ENCODE assay signal across 1 cellular context in genomic region chr17:78345791-78346494, GRCh38.
TF ChIP-seq lines count a peak whose summit lies in the region.

No MANE protein-coding gene starts in this region.

TF ChIP-seq in GM23338, 12 proteins besides CTCF, POLR2A, EP300 and RAD21 (continued from another document):
- no peak for TF ChIP-seq ZNF462 (CRISPR knock-in tag; IDR thresholded peaks at IDR 0.05)
- no peak for TF ChIP-seq ZNF114 (CRISPR knock-in tag; IDR thresholded peaks at IDR 0.05)
- no peak for TF ChIP-seq ZNF331 (CRISPR knock-in tag; IDR thresholded peaks at IDR 0.05; ENCODE audit: low read depth)
- TF ChIP-seq POLR2AphosphoS5 (IDR thresholded peaks at IDR 0.05; ENCODE audit: low read depth) = no peak
- no peak for TF ChIP-seq REST (IDR thresholded peaks at IDR 0.05; ENCODE audit: unreplicated experiment)
- TF ChIP-seq NANOG (IDR thresholded peaks at IDR 0.05; ENCODE audit: borderline replicate concordance) = no peak
